ENCODE assay signal across 14 cellular contexts in the genomic region with DNA sequence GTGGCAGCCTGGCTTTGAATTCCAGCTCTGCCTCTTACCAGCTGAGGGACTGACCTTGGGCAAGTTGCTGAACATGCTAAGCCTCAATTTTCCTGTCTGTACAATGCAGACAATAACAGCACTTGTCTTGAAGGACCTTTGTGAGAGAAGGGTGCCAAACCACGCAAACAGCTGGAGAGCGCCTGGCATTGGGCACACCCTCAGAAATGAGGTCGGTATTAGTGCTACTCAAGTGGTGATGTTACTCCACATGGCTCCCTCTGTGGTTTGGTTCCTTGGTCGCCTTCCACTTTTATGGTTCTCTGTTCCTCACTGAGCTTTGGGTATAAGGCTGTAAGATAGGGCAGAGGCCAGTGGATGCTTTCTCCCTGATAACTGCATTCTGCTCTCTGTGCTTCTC. TPM values are rescaled to one million over a fixed set of nuclear protein-coding genes. Genes with fewer than 3 reads are reported as not detected.
DNase-seq lines count a peak whose midpoint lies in the region; ATAC-seq and TF ChIP-seq lines count a peak whose summit lies in the region.
"Had no signal": no experiment of that assay in that cellular context is flagged by ENCODE, and none has a peak within 500 bp of the region (broad histone marks: within the 10 kb centered on the region; RNA-seq: fewer than 3 reads in every experiment).

No MANE protein-coding gene starts in this region.

- DNase-seq in CD4-positive, alpha-beta T cell = no peak
- peak; percentile 66 for DNase-seq in Jurkat, Clone E6-1 (ENCODE audit: low read depth, low spot score)
- DNase-seq in RPMI7951 (ENCODE audit: low read depth) (peak; percentile 80), glomerular visceral epithelial cell (ENCODE audit: extremely low spot score) (peak; percentile 41), tibial nerve (ENCODE audit: low spot score in 2 of 2) (no peak)
- no peak for DNase-seq in stimulated activated naive CD8-positive, alpha-beta T cell treated with anti-CD3 and anti-CD28 coated beads, Interleukin-15, amount 100 ng/mL, for 72 hours
- DNase-seq in activated CD4-positive, CD25-positive, alpha-beta regulatory T cell treated with anti-CD3 and anti-CD28 coated beads, Interleukin-2, amount 50 U/mL, for 72 hours = no peak
- DNase-seq: activated CD4-positive, alpha-beta T cell treated with anti-CD3 and anti-CD28 coated beads, Interleukin-2, amount 10 ng/mL, durations not matched to agents 7 days and 5 days; activated gamma-delta T cell; kidney had no signal

- no peaks in the 10 kb centered on the region for H3K36me3 ChIP-seq in tibial nerve
- H3K36me3 ChIP-seq: SJSA1 had no signal

- TF ChIP-seq POLR2A in tibial nerve (IDR thresholded peaks at IDR 0.05) = no peak

- H3K4me1 Mint-ChIP-seq in CD4-positive, alpha-beta T cell (ENCODE audit: low read depth) = peaks cover 86% of the 10 kb centered on the region
- peaks cover 80% of the 10 kb centered on the region for H3K4me1 Mint-ChIP-seq in stimulated activated naive CD8-positive, alpha-beta T cell treated with anti-CD3 and anti-CD28 coated beads, Interleukin-15, amount 100 ng/mL, for 72 hours

- ATAC-seq in CD4-positive, alpha-beta T cell (ENCODE audit: poor library complexity) = no peak
- no peak for ATAC-seq in stimulated activated naive CD8-positive, alpha-beta T cell treated with anti-CD3 and anti-CD28 coated beads, Interleukin-15, amount 100 ng/mL, for 72 hours
- no peak for ATAC-seq in HG03469 (IDR thresholded peaks at IDR 0.05; ENCODE audit: unreplicated experiment)

- H3K4me1 ChIP-seq in tibial nerve = peaks cover 0 to 5% (median 0%) of the 10 kb centered on the region in 4 donors

- no peaks in the 10 kb centered on the region for H3K27me3 ChIP-seq in CD4-positive, alpha-beta T cell (ENCODE audit: control insufficient read depth, insufficient read depth, low read length)
- no peaks in the 10 kb centered on the region for H3K27me3 ChIP-seq in tibial nerve
- H3K27me3 ChIP-seq: SJSA1 had no signal

- WGBS in tibial nerve, 2 donors = 72 to 78% methylated on average over 4 of the region's 4 CpGs

- CTCF ChIA-PET in CD4-positive, alpha-beta T cell (lab: Charles Lee) = interaction anchor here (0.7 to 1.4 kb wide), 4 partner anchors 16 to 133 kb away, joined by 3 read pairs; no protein-coding TSS in a partner anchor

- H3K9me3 ChIP-seq in CD4-positive, alpha-beta T cell (ENCODE audit: control insufficient read depth, low read length) = no peaks in the 10 kb centered on the region
- H3K9me3 ChIP-seq in tibial nerve = no peaks in the 10 kb centered on the region
- H3K9me3 ChIP-seq: SJSA1 had no signal

- no peak for TF ChIP-seq CTCF in CD4-positive, alpha-beta T cell (IDR thresholded peaks at IDR 0.05)
- TF ChIP-seq CTCF in tibial nerve (IDR thresholded peaks at IDR 0.05) = no peak

- no peak for TF ChIP-seq EP300 in tibial nerve (IDR thresholded peaks at IDR 0.05)

- intact Hi-C loops in CD4-positive, alpha-beta T cell (cut with DNase I, micrococcal nuclease) = no loop called here

- no peak overlapping the region for H3K4me3 Mint-ChIP-seq in CD4-positive, alpha-beta T cell
- H3K4me3 Mint-ChIP-seq in stimulated activated naive CD8-positive, alpha-beta T cell treated with anti-CD3 and anti-CD28 coated beads, Interleukin-15, amount 100 ng/mL, for 72 hours = no peak overlapping the region
- H3K4me3 Mint-ChIP-seq: activated CD4-positive, alpha-beta T cell treated with anti-CD3 and anti-CD28 coated beads, Interleukin-2, amount 10 ng/mL, durations not matched to agents 7 days and 5 days; IgD-negative memory B cell had no signal

- no peak overlapping the region for H3K4me3 ChIP-seq in Jurkat, Clone E6-1 (ENCODE audit: low read length)
- no peak overlapping the region for H3K4me3 ChIP-seq in tibial nerve
- H3K4me3 ChIP-seq: coronary artery, SJSA1 had no signal

- POLR2A ChIA-PET in CD4-positive, alpha-beta T cell (lab: Charles Lee) = interaction anchor here (0.9 to 3.6 kb wide), 4 partner anchors 11 to 34 kb away, joined by 4 to 18 read pairs (median 9); no protein-coding TSS in a partner anchor

- H3K27me3 Mint-ChIP-seq in CD4-positive, alpha-beta T cell = no peaks in the 10 kb centered on the region
- no peaks in the 10 kb centered on the region for H3K27me3 Mint-ChIP-seq in stimulated activated naive CD8-positive, alpha-beta T cell treated with anti-CD3 and anti-CD28 coated beads, Interleukin-15, amount 100 ng/mL, for 72 hours
- H3K27me3 Mint-ChIP-seq: IgD-negative memory B cell had no signal

- no peak overlapping the region for H3K27ac ChIP-seq in CD4-positive, alpha-beta T cell (ENCODE audit: low read depth, low read length)
- H3K27ac ChIP-seq in tibial nerve = no peak overlapping the region
- H3K27ac ChIP-seq: coronary artery, SJSA1 had no signal

- H3K36me3 Mint-ChIP-seq in CD4-positive, alpha-beta T cell (ENCODE audit: low read depth) = peaks cover 4% of the 10 kb centered on the region

- H3K27ac Mint-ChIP-seq in CD4-positive, alpha-beta T cell = peak overlapping the region; percentile 25
- H3K27ac Mint-ChIP-seq in stimulated activated naive CD8-positive, alpha-beta T cell treated with anti-CD3 and anti-CD28 coated beads, Interleukin-15, amount 100 ng/mL, for 72 hours = no peak overlapping the region
- H3K27ac Mint-ChIP-seq: activated CD4-positive, alpha-beta T cell treated with anti-CD3 and anti-CD28 coated beads, Interleukin-2, amount 10 ng/mL, durations not matched to agents 7 days and 5 days; IgD-negative memory B cell had no signal

- no peaks in the 10 kb centered on the region for H3K9me3 Mint-ChIP-seq in CD4-positive, alpha-beta T cell
- H3K9me3 Mint-ChIP-seq in stimulated activated naive CD8-positive, alpha-beta T cell treated with anti-CD3 and anti-CD28 coated beads, Interleukin-15, amount 100 ng/mL, for 72 hours = no peaks in the 10 kb centered on the region
- H3K9me3 Mint-ChIP-seq: activated CD4-positive, alpha-beta T cell treated with anti-CD3 and anti-CD28 coated beads, Interleukin-2, amount 10 ng/mL, durations not matched to agents 7 days and 5 days had no signal

RNA-seq across cellular contexts. Expression of gene UBASH3B, which starts 8.2 kb away (rescaled TPM):
- total RNA-seq in CD4-positive, alpha-beta T cell = 10 to 100 TPM; 24.5 to 28.6 TPM
- polyA plus RNA-seq in Jurkat, Clone E6-1 (2012; ENCODE audit: insufficient read depth, insufficient read length) = 25.6 TPM
- total RNA-seq in RPMI7951 (2014; rRNA removed; shearing (Covaris generic)) = 14.3 and 16.0 TPM in 2 replicates
- 1 to 10 TPM in 3 of 4 donors, under 1 TPM in 1; 0.66 to 5.1 (median 1.8) TPM for total RNA-seq in tibial nerve

Comparison
In these comparisons a context has a peak if more than half of its experiments do, and no peak if none do; other contexts are left out.
1. DNase-seq: peak in Jurkat, Clone E6-1 (single experiment), RPMI7951 (single experiment) and glomerular visceral epithelial cell (single experiment); none in CD4-positive, alpha-beta T cell (0 of 10), stimulated activated naive CD8-positive, alpha-beta T cell treated with anti-CD3 and anti-CD28 coated beads, Interleukin-15, amount 100 ng/mL, for 72 hours (0 of 2), tibial nerve (0 of 2) and activated CD4-positive, CD25-positive, alpha-beta regulatory T cell treated with anti-CD3 and anti-CD28 coated beads, Interleukin-2, amount 50 U/mL, for 72 hours (single experiment).